In genomic region chr10:123019941-123020703, GRCh38 we compare ENCODE assay signal across 1 cellular context.
TF ChIP-seq lines count a peak whose summit lies in the region.

No MANE protein-coding gene starts in this region.

TF ChIP-seq in H1, 55 proteins besides CTCF, POLR2A, EP300 and RAD21:
- no peak for TF ChIP-seq POLR2AphosphoS5 (IDR thresholded peaks at IDR 0.05; ENCODE audit: low read depth, low read length)
- no peak for TF ChIP-seq YY1 (IDR thresholded peaks at IDR 0.05; ENCODE audit: low read depth, low read length)
- peak; percentile 29 for TF ChIP-seq NANOG (IDR thresholded peaks at IDR 0.05; ENCODE audit: insufficient read depth, low read depth, low read length, poor library complexity, severe bottlenecking)
- 0 out of 2 replicates have a peak, but pooled peaks have one; percentile 8 for TF ChIP-seq SP1 (IDR thresholded peaks at IDR 0.05; ENCODE audit: low read depth, low read length)
- TF ChIP-seq RXRA (IDR thresholded peaks at IDR 0.05; ENCODE audit: insufficient read depth, low read depth, low read length) = no peak
- no peak for TF ChIP-seq FOSL1 (IDR thresholded peaks at IDR 0.05; ENCODE audit: insufficient read depth, low read depth, low read length)
- TF ChIP-seq KDM5A (IDR thresholded peaks at IDR 0.05; ENCODE audit: low read length) = no peak
- TF ChIP-seq USF2 (IDR thresholded peaks at IDR 0.05; ENCODE audit: low read length) = no peak
- TF ChIP-seq CHD7 (IDR thresholded peaks at IDR 0.05; ENCODE audit: insufficient replicate concordance, low read length) = peak; percentile 71
- no peak for TF ChIP-seq E2F6 (IDR thresholded peaks at IDR 0.05)
- TF ChIP-seq TEAD4 (IDR thresholded peaks at IDR 0.05; ENCODE audit: low read depth, low read length) = no peak
